ENCODE assay signal across 10 cellular contexts in the genomic region with DNA sequence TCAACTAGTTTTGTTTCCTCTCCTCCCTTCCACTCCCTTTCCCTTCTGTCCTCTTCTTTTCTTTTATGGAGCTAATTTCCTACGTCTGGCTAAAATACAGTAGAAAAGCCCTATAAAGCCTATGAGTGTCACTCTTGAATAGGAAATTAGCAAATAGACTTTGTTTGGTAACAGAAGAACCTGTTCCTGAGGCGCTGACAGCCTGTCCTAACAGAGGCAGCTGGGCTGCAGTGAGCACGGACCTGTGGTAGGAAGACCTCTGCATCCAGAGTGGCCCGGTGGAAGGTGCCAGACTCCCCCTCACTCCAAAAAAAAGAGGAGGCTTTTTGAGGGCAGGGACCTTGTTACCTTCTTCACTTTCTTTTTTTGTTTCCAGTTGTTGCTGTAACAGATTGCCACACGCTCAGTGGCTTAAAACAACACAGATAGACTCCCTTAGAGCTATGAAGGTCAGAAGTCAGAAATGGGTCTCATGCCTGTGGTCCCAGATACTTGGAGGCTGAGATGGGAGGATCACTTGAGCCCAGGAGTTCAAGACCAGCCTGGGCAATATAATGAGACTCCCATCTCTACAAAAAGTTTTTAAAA.
DNase-seq lines count a peak whose midpoint lies in the region; ATAC-seq, FAIRE-seq and TF ChIP-seq lines count a peak whose summit lies in the region.
"Had no signal": no experiment of that assay in that cellular context is flagged by ENCODE, and none has a peak within 500 bp of the region (broad histone marks: within the 10 kb centered on the region; RNA-seq: fewer than 3 reads in every experiment).

No MANE protein-coding gene starts in this region.

- peak overlapping the region; percentile 75 for H3K27ac ChIP-seq in rectal smooth muscle tissue (ENCODE audit: low read depth, low read length)

- peaks cover 34% of the 10 kb centered on the region for H3K4me1 ChIP-seq in rectal smooth muscle tissue (ENCODE audit: control insufficient read depth, insufficient read depth, low read length)

- H3K36me3 Mint-ChIP-seq in glutamatergic neuron (ENCODE audit: unreplicated experiment): peaks cover 10% of the 10 kb centered on the region

- H3K27me3 ChIP-seq in rectal smooth muscle tissue (ENCODE audit: control insufficient read depth, insufficient read depth, low read length): no peaks in the 10 kb centered on the region

- peaks cover 3% of the 10 kb centered on the region for H3K9me3 Mint-ChIP-seq in glutamatergic neuron (ENCODE audit: unreplicated experiment)

- no peak overlapping the region for H3K4me3 Mint-ChIP-seq in glutamatergic neuron (ENCODE audit: unreplicated experiment)

- no peak for TF ChIP-seq CTCF in glutamatergic neuron (IDR thresholded peaks at IDR 0.05; ENCODE audit: partially characterized antibody, unreplicated experiment)

- H3K4me3 ChIP-seq in rectal smooth muscle tissue (ENCODE audit: low read length): no peak overlapping the region

- H3K9ac ChIP-seq in rectal smooth muscle tissue (ENCODE audit: low read length): no peak overlapping the region

- FAIRE-seq in frontal cortex (lab: Jason Lieb, UNC): no peak

- ATAC-seq in HG02884 (IDR thresholded peaks at IDR 0.05; ENCODE audit: unreplicated experiment) (no peak), GM21526 (IDR thresholded peaks at IDR 0.05; ENCODE audit: low FRiP score, unreplicated experiment) (no peak), HG02870 (IDR thresholded peaks at IDR 0.05; ENCODE audit: unreplicated experiment) (no peak)

- H3K4me1 Mint-ChIP-seq in glutamatergic neuron (ENCODE audit: low read depth, unreplicated experiment): peaks cover 32% of the 10 kb centered on the region

- peaks cover 2% of the 10 kb centered on the region for H3K27me3 Mint-ChIP-seq in glutamatergic neuron (ENCODE audit: unreplicated experiment)

- no peaks in the 10 kb centered on the region for H3K36me3 ChIP-seq in rectal smooth muscle tissue (ENCODE audit: control insufficient read depth, insufficient read depth, low read length)

- peak; percentile 90 for DNase-seq in DMS53 (lab: John Stamatoyannopoulos, UW)
- peak; percentile 28 for DNase-seq in NCI-H774 (lab: John Stamatoyannopoulos, UW)
- no peak for DNase-seq in glutamatergic neuron
- DNase-seq in frontal cortex (ENCODE audit: low spot score in 2 of 2): no peak
- DNase-seq: NCI-H2081 treated with DMSO at 0.1 percent for 48 hours; stimulated activated CD4-positive, alpha-beta T cell treated with anti-CD3 and anti-CD28 coated beads, Interleukin-4, amount 100 ng/mL, for 24 hours had no signal

- peak overlapping the region; percentile 23 for H3K27ac Mint-ChIP-seq in glutamatergic neuron (ENCODE audit: unreplicated experiment)

Comparison
In these comparisons a context has a peak if more than half of its experiments do, and no peak if none do; other contexts are left out.
1. DNase-seq: peak in DMS53 (single experiment) and NCI-H774 (single experiment); none in glutamatergic neuron (single experiment) and frontal cortex (0 of 2).